8 cellular contexts compared by ENCODE assay signal in genomic region chr2:182717451-182718215, GRCh38. TPM values are rescaled to one million over a fixed set of nuclear protein-coding genes. Genes with fewer than 3 reads are reported as not detected.
DNase-seq lines count a peak whose midpoint lies in the region; ATAC-seq and TF ChIP-seq lines count a peak whose summit lies in the region.

No MANE protein-coding gene starts in this region.

- H3K36me3 ChIP-seq in ACC112 (ENCODE audit: insufficient read depth, low read length), result peaks cover 6% of the 10 kb centered on the region; the same call in 1 of the 2 replicates
- peaks cover 0 to 39% of the 10 kb centered on the region in 2 donors for H3K36me3 ChIP-seq in psoas muscle (ENCODE audit: insufficient read depth in 1 of 2, low read depth in 1 of 2)
- H3K36me3 ChIP-seq in testis (ENCODE audit: low read depth, missing control alignments), result no peaks in the 10 kb centered on the region

- intact Hi-C loops in psoas muscle (cut with DNase I), result loop anchor here in 1 of 2 donors (10.0 kb wide), 1 partner anchor 1287 kb away; no protein-coding TSS in a partner anchor
- intact Hi-C loops in testis (cut with DNase I; ENCODE audit: low total_unique reads), result no loop called here
- intact Hi-C loops in posterior vena cava (cut with DNase I), result no loop called here

- ATAC-seq in GM18870 (IDR thresholded peaks at IDR 0.05; ENCODE audit: unreplicated experiment) (peak; percentile 36), HG03064 (IDR thresholded peaks at IDR 0.05; ENCODE audit: low read depth, unreplicated experiment) (peak; percentile 34), psoas muscle (no peak)

- H2AFZ ChIP-seq in ACC112 (ENCODE audit: low read length, unreplicated experiment), result peak overlapping the region; percentile 32

- H3K4me1 ChIP-seq in ACC112 (ENCODE audit: control insufficient read depth, insufficient read depth, low read length, unreplicated experiment), result peaks cover 34% of the 10 kb centered on the region
- peaks cover 14% of the 10 kb centered on the region for H3K4me1 ChIP-seq in psoas muscle
- H3K4me1 ChIP-seq in testis, result peaks cover 5% of the 10 kb centered on the region

- DNase-seq in SW480 (ENCODE audit: low spot score), result peak; percentile 17
- DNase-seq in psoas muscle, result no peak
- DNase-seq in KG1 (lab: John Stamatoyannopoulos, UW), result no peak
- no peak for DNase-seq in testis
- no peak for DNase-seq in posterior vena cava (ENCODE audit: low spot score)

- H3K79me2 ChIP-seq in ACC112 (ENCODE audit: control insufficient read depth, insufficient read depth, low read length, unreplicated experiment), result peaks cover 22% of the 10 kb centered on the region

- H3K27me3 ChIP-seq in ACC112 (ENCODE audit: insufficient read depth, low read length) (no peaks in the 10 kb centered on the region), psoas muscle (ENCODE audit: insufficient read depth in 3 of 3, low read length in 2 of 3) (no peaks in the 10 kb centered on the region), testis (no peaks in the 10 kb centered on the region)

- TF ChIP-seq CTCF in psoas muscle (IDR thresholded peaks at IDR 0.05) (no peak), testis (IDR thresholded peaks at IDR 0.05) (no peak)

- WGBS in psoas muscle, 3 donors, result 50 to 54% (median 54%) methylated on average over 2 of the region's 2 CpGs
- WGBS in testis, 2 donors, result 34 to 56% methylated on average over 2 of the region's 2 CpGs

- H3K27ac ChIP-seq in ACC112 (ENCODE audit: low read depth, low read length) (no peak overlapping the region), psoas muscle (no peak overlapping the region), testis (no peak overlapping the region)

- H3K4me3 ChIP-seq in ACC112 (ENCODE audit: low read depth, low read length) (peak overlapping the region; percentile 81), psoas muscle (peak overlapping the region; percentile 84), testis (no peak overlapping the region)

- no peak for TF ChIP-seq POLR2A in testis (IDR thresholded peaks at IDR 0.05)

- H3K9me3 ChIP-seq in psoas muscle (no peaks in the 10 kb centered on the region), testis (no peaks in the 10 kb centered on the region)

RNA-seq across cellular contexts. Expression of gene DNAJC10, which starts 1.6 kb away (rescaled TPM):
- total RNA-seq in psoas muscle (10 to 100 TPM; 25.8 to 31.1 (median 28.1) TPM), testis (10 to 100 TPM; 51.0 to 81.4 TPM), posterior vena cava (100 to 1,000 TPM; 103 TPM)
- polyA plus RNA-seq in psoas muscle (10 to 100 TPM in 2 of 3 donors, 1 to 10 TPM in 1; 9.0 to 20.1 (median 14.9) TPM), testis (ENCODE audit: insufficient read depth, low read depth, low replicate concordance) (91.3 TPM)

Comparison
In these comparisons a context has a peak if more than half of its experiments do, and no peak if none do; other contexts are left out.
1. H3K4me3 ChIP-seq: peak in ACC112 (single experiment) and psoas muscle (single experiment); none in testis (0 of 2).
2. ATAC-seq: peak in GM18870 (single experiment) and HG03064 (single experiment); none in psoas muscle (0 of 4).